Comparison of ENCODE assay signal across 8 cellular contexts in the genomic region with DNA sequence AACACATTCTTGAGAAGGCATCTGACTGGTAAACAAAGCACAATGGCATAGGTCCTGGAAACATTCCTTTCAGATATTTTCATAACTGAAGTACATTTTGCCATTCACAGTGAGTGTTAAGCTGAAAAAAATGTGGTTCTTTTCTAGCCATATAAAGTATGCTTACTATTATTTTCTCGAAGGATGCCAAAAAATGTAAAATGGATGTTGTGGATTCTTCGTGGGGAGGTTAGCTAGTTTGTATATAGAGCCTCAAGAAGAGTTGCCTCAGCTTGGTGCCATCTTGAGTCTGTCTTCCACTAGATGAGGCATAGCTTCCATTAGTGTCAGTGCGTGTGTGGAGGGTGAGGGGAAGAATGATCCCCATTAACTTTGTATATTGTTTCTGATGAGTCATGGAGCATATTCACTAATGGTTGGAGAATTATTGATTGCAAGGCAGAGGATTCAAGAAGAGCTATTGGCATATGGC. TPM values are rescaled to one million over a fixed set of nuclear protein-coding genes. Genes with fewer than 3 reads are reported as not detected.
DNase-seq lines count a peak whose midpoint lies in the region; ATAC-seq and TF ChIP-seq lines count a peak whose summit lies in the region.

No MANE protein-coding gene starts in this region.

- ATAC-seq in left cardiac atrium, result no peak
- ATAC-seq in activated CD8-positive, alpha-beta T cell treated with anti-CD3 and anti-CD28 coated beads, Interleukin-2, amount 10 ng/mL, durations not matched to agents 7 days and 5 days, result peak; percentile 12
- ATAC-seq in GM19452 (IDR thresholded peaks at IDR 0.05; ENCODE audit: unreplicated experiment), result no peak

- CTCF ChIA-PET in activated CD8-positive, alpha-beta T cell treated with anti-CD3 and anti-CD28 coated beads, Interleukin-2, amount 10 ng/mL, durations not matched to agents 7 days and 5 days (lab: Charles Lee), result interaction anchor here (0.8 to 5.2 kb wide), 8 partner anchors 9 to 89 kb away, joined by 3 to 27 read pairs (median 4); no protein-coding TSS in a partner anchor

- H3K79me2 ChIP-seq in hepatocyte, result peaks cover 79% of the 10 kb centered on the region

- no peaks in the 10 kb centered on the region for H3K36me3 ChIP-seq in right atrium auricular region
- H3K36me3 ChIP-seq in hepatocyte (replicated peaks; ENCODE audit: insufficient read depth, low read depth), result no peaks in the 10 kb centered on the region

- H3K9me3 ChIP-seq in right atrium auricular region (no peaks in the 10 kb centered on the region), hepatocyte (ENCODE audit: low read depth) (no peaks in the 10 kb centered on the region)

- TF ChIP-seq CTCF in right atrium auricular region (IDR thresholded peaks at IDR 0.05) (no peak), hepatocyte (IDR thresholded peaks at IDR 0.05; ENCODE audit: poor library complexity) (no peak), type B pancreatic cell (conservative IDR thresholded peaks at IDR 0.05) (no peak)

- peak overlapping the region; percentile 90 for H3K4me3 Mint-ChIP-seq in activated CD8-positive, alpha-beta T cell treated with anti-CD3 and anti-CD28 coated beads, Interleukin-2, amount 10 ng/mL, durations not matched to agents 7 days and 5 days
- peak overlapping the region; percentile 50 for H3K4me3 Mint-ChIP-seq in type B pancreatic cell

- H2AFZ ChIP-seq in hepatocyte, result no peak overlapping the region

- H3K27ac Mint-ChIP-seq in activated CD8-positive, alpha-beta T cell treated with anti-CD3 and anti-CD28 coated beads, Interleukin-2, amount 10 ng/mL, durations not matched to agents 7 days and 5 days, result peak overlapping the region; percentile 77
- peak overlapping the region; percentile 10 for H3K27ac Mint-ChIP-seq in type B pancreatic cell

- peak overlapping the region; percentile 87 for H3K4me2 ChIP-seq in hepatocyte

- peaks cover 20% of the 10 kb centered on the region for H4K20me1 ChIP-seq in hepatocyte (ENCODE audit: insufficient read depth, poor library complexity, severe bottlenecking)

- POLR2A ChIA-PET in activated CD8-positive, alpha-beta T cell treated with anti-CD3 and anti-CD28 coated beads, Interleukin-2, amount 10 ng/mL, durations not matched to agents 7 days and 5 days (lab: Charles Lee), result interaction anchor here (1.0 to 7.0 kb wide), 5 partner anchors 14 to 1072 kb away, joined by 4 to 211 read pairs (median 6); no protein-coding TSS in a partner anchor

- H3K27me3 ChIP-seq in right atrium auricular region (no peaks in the 10 kb centered on the region), hepatocyte (no peaks in the 10 kb centered on the region)

- WGBS in hepatocyte (ENCODE audit: low lambda C conversion rate, missing lambda C conversion rate), result 79% methylated on average over 3 of the region's 3 CpGs

- peak overlapping the region; percentile 99 to 100 for H3K27ac ChIP-seq in right atrium auricular region
- H3K27ac ChIP-seq in hepatocyte, result no peak overlapping the region

- intact Hi-C loops in left cardiac atrium (cut with DNase I), result loop anchor here in 1 of 2 donors (5.0 kb wide), 1 partner anchor 169 kb away; no protein-coding TSS in a partner anchor

- H3K9me3 Mint-ChIP-seq in activated CD8-positive, alpha-beta T cell treated with anti-CD3 and anti-CD28 coated beads, Interleukin-2, amount 10 ng/mL, durations not matched to agents 7 days and 5 days (ENCODE audit: insufficient read depth), result no peaks in the 10 kb centered on the region
- H3K9me3 Mint-ChIP-seq in type B pancreatic cell, result no peaks in the 10 kb centered on the region

- H3K9me2 ChIP-seq in hepatocyte (replicated peaks; ENCODE audit: insufficient read depth), result no peaks in the 10 kb centered on the region

- H3K4me1 ChIP-seq in right atrium auricular region (peaks cover 0 to 69% of the 10 kb centered on the region in 2 donors), hepatocyte (ENCODE audit: insufficient read depth) (peaks cover 16% of the 10 kb centered on the region)

- peaks cover 41% of the 10 kb centered on the region for H3K4me1 Mint-ChIP-seq in activated CD8-positive, alpha-beta T cell treated with anti-CD3 and anti-CD28 coated beads, Interleukin-2, amount 10 ng/mL, durations not matched to agents 7 days and 5 days (ENCODE audit: low read depth)
- H3K4me1 Mint-ChIP-seq in type B pancreatic cell (ENCODE audit: unreplicated experiment), result peaks cover 39% of the 10 kb centered on the region

- no peak for DNase-seq in right atrium auricular region (ENCODE audit: low spot score)
- no peak for DNase-seq in left cardiac atrium
- DNase-seq in activated CD8-positive, alpha-beta T cell treated with anti-CD3 and anti-CD28 coated beads, Interleukin-2, amount 10 ng/mL, durations not matched to agents 7 days and 5 days, result no peak
- no peak for DNase-seq in hepatocyte (ENCODE audit: low spot score)
- no peak for DNase-seq in type B pancreatic cell (ENCODE audit: extremely low spot score, unreplicated experiment)
- DNase-seq in effector CD8-positive, alpha-beta T cell (lab: John Stamatoyannopoulos, UW), result no peak
- DNase-seq in occipital lobe (lab: John Stamatoyannopoulos, UW), result no peak

- H3K4me3 ChIP-seq in right atrium auricular region (peak overlapping the region in 1 of 2 donors; percentile 88), hepatocyte (no peak overlapping the region)

- H3K36me3 Mint-ChIP-seq in activated CD8-positive, alpha-beta T cell treated with anti-CD3 and anti-CD28 coated beads, Interleukin-2, amount 10 ng/mL, durations not matched to agents 7 days and 5 days (ENCODE audit: low read depth), result peaks cover 67% of the 10 kb centered on the region
- H3K36me3 Mint-ChIP-seq in type B pancreatic cell, result peaks cover 6% of the 10 kb centered on the region

- H3K27me3 Mint-ChIP-seq in activated CD8-positive, alpha-beta T cell treated with anti-CD3 and anti-CD28 coated beads, Interleukin-2, amount 10 ng/mL, durations not matched to agents 7 days and 5 days (ENCODE audit: low read depth), result no peaks in the 10 kb centered on the region
- H3K27me3 Mint-ChIP-seq in type B pancreatic cell, result no peaks in the 10 kb centered on the region

RNA-seq across cellular contexts. Expression of a gene that starts 4.1 kb away (rescaled TPM):
- 100 to 1,000 TPM; 199 to 327 TPM for total RNA-seq in right atrium auricular region
- 100 to 1,000 TPM; 141 to 154 TPM for total RNA-seq in left cardiac atrium
- 100 to 1,000 TPM; 469 to 504 TPM for total RNA-seq in activated CD8-positive, alpha-beta T cell treated with anti-CD3 and anti-CD28 coated beads, Interleukin-2, amount 10 ng/mL, durations not matched to agents 7 days and 5 days
- 98.5 and 104 TPM in 2 replicates for total RNA-seq in hepatocyte
- polyA plus RNA-seq in hepatocyte, result 20.5 and 27.9 TPM in 2 replicates
- 61.2 and 69.4 TPM in 2 replicates for total RNA-seq in type B pancreatic cell (ENCODE audit: low replicate concordance)
- total RNA-seq in occipital lobe, result 68.5 TPM
